Comparison of ENCODE assay signal across 23 cellular contexts in the genomic region with DNA sequence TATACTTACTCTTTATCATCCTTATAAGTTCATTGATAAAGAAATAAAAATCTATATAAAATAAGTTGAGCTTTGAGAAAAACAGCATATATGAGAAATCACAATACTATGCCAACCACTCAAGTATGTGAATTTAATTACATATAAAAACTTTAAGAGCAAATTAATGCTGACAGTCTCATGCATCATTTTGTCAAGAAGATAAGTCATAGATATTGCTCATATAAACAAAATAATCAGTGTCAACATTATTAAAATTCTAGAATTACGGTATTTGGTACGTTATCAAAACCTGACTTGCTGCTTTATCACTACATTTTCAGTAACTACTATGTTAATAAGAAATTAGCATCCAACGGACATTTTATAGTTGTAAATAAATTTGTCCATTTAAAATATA.
DNase-seq lines count a peak whose midpoint lies in the region; ATAC-seq, FAIRE-seq and TF ChIP-seq lines count a peak whose summit lies in the region.
"Had no signal": no experiment of that assay in that cellular context is flagged by ENCODE, and none has a peak within 500 bp of the region (broad histone marks: within the 10 kb centered on the region; RNA-seq: fewer than 3 reads in every experiment).

No MANE protein-coding gene starts in this region.

- no peak for TF ChIP-seq CTCF in fibroblast of villous mesenchyme (IDR thresholded peaks at IDR 0.05; ENCODE audit: insufficient read depth, low read depth, low read length)
- no peak for TF ChIP-seq CTCF in pancreas (IDR thresholded peaks at IDR 0.05)

- DNase-seq in HEK293T (ENCODE audit: extremely low spot score): no peak
- peak; percentile 23 for DNase-seq in fibroblast of villous mesenchyme (ENCODE audit: low read depth)
- DNase-seq in pancreas: no peak
- DNase-seq in effector memory CD8-positive, alpha-beta T cell: no peak
- no peak for DNase-seq in activated naive CD8-positive, alpha-beta T cell treated with anti-CD3 and anti-CD28 coated beads for 36 hours
- DNase-seq: Caco-2; CD4-positive, CD25-positive, alpha-beta regulatory T cell; CD8-positive, alpha-beta T cell; DMS153; DND-41; GDM1; H9; HFFc6 had no signal

- H3K4me3 Mint-ChIP-seq in effector memory CD8-positive, alpha-beta T cell: no peak overlapping the region
- no peak overlapping the region for H3K4me3 Mint-ChIP-seq in activated naive CD8-positive, alpha-beta T cell treated with anti-CD3 and anti-CD28 coated beads for 36 hours
- H3K4me3 Mint-ChIP-seq: B cell; CD4-positive, CD25-positive, alpha-beta regulatory T cell; CD8-positive, alpha-beta T cell; GM23338; H9; HFFc6 had no signal

- H3K4me3 ChIP-seq in fibroblast of villous mesenchyme (ENCODE audit: low read depth, low read length) (no peak overlapping the region), pancreas (no peak overlapping the region)
- H3K4me3 ChIP-seq: BLaER1, GM12878, GM23338 had no signal

- peaks cover 19 to 35% of the 10 kb centered on the region in 2 donors for H3K27me3 Mint-ChIP-seq in effector memory CD8-positive, alpha-beta T cell
- H3K27me3 Mint-ChIP-seq in activated naive CD8-positive, alpha-beta T cell treated with anti-CD3 and anti-CD28 coated beads for 36 hours: peaks cover 20% of the 10 kb centered on the region

- H3K27me3 ChIP-seq in pancreas: peaks cover 0 to 3% (median 0%) of the 10 kb centered on the region in 4 donors
- H3K27me3 ChIP-seq: BLaER1 had no signal

- intact Hi-C loops in pancreas (cut with DNase I): no loop called here

- no peaks in the 10 kb centered on the region for H3K9me3 Mint-ChIP-seq in effector memory CD8-positive, alpha-beta T cell
- H3K9me3 Mint-ChIP-seq in activated naive CD8-positive, alpha-beta T cell treated with anti-CD3 and anti-CD28 coated beads for 36 hours: no peaks in the 10 kb centered on the region
- H3K9me3 Mint-ChIP-seq: CD8-positive, alpha-beta T cell; GM23338; H9; HFFc6 had no signal

- H3K36me3 Mint-ChIP-seq in effector memory CD8-positive, alpha-beta T cell (ENCODE audit: insufficient read depth): no peaks in the 10 kb centered on the region
- no peaks in the 10 kb centered on the region for H3K36me3 Mint-ChIP-seq in activated naive CD8-positive, alpha-beta T cell treated with anti-CD3 and anti-CD28 coated beads for 36 hours
- H3K36me3 Mint-ChIP-seq: CD4-positive, CD25-positive, alpha-beta regulatory T cell; CD8-positive, alpha-beta T cell had no signal

- no peaks in the 10 kb centered on the region for H3K36me3 ChIP-seq in pancreas
- H3K36me3 ChIP-seq: BLaER1 had no signal

- H3K9me3 ChIP-seq in pancreas: no peaks in the 10 kb centered on the region
- H3K9me3 ChIP-seq: BLaER1, Caco-2 had no signal

- CTCF ChIA-PET in HEK293T (lab: Yijun Ruan, JAX): no interaction called here

- no peak overlapping the region for H3K27ac ChIP-seq in pancreas
- H3K27ac ChIP-seq: BLaER1, C4-2B had no signal

- ATAC-seq in SK-N-SH treated with all-trans-retinoic acid at 6 μM for 48 hours (no peak), pancreas (no peak), HG03045 (IDR thresholded peaks at IDR 0.05; ENCODE audit: unreplicated experiment) (no peak), HG02763 (IDR thresholded peaks at IDR 0.05; ENCODE audit: unreplicated experiment) (no peak)
- no peak for ATAC-seq in effector memory CD8-positive, alpha-beta T cell (replicated peaks)
- ATAC-seq: CD8-positive, alpha-beta T cell; GM12878; GM23338; HCT116 had no signal

- POLR2A ChIA-PET in HEK293T (lab: Yijun Ruan, JAX): no interaction called here

- H3K4me1 ChIP-seq in pancreas: no peaks in the 10 kb centered on the region
- H3K4me1 ChIP-seq: BLaER1, Caco-2 had no signal

- no peaks in the 10 kb centered on the region for H3K4me1 Mint-ChIP-seq in effector memory CD8-positive, alpha-beta T cell (ENCODE audit: low read depth in 2 of 2)
- H3K4me1 Mint-ChIP-seq in activated naive CD8-positive, alpha-beta T cell treated with anti-CD3 and anti-CD28 coated beads for 36 hours: no peaks in the 10 kb centered on the region
- H3K4me1 Mint-ChIP-seq: B cell; CD4-positive, CD25-positive, alpha-beta regulatory T cell had no signal

- H3K27ac Mint-ChIP-seq in effector memory CD8-positive, alpha-beta T cell: no peak overlapping the region
- no peak overlapping the region for H3K27ac Mint-ChIP-seq in activated naive CD8-positive, alpha-beta T cell treated with anti-CD3 and anti-CD28 coated beads for 36 hours
- H3K27ac Mint-ChIP-seq: B cell; CD4-positive, CD25-positive, alpha-beta regulatory T cell; CD8-positive, alpha-beta T cell; GM23338; H9; HFFc6 had no signal

- FAIRE-seq in pancreas (lab: Jason Lieb, UNC): peak; percentile 9
- FAIRE-seq: GM12878, GM19239 had no signal

- WGBS in pancreas, 2 donors: 42 to 54% methylated on average over 3 of the region's 3 CpGs

TF ChIP-seq in HEK293T, 16 proteins besides CTCF, POLR2A, EP300 and RAD21:
- TF ChIP-seq CTBP1 (IDR thresholded peaks at IDR 0.05; ENCODE audit: borderline replicate concordance) (peak; percentile 51; the same call in 1 of the 2 replicates), TARDBP (IDR thresholded peaks at IDR 0.05) (no peak), SP1 (IDR thresholded peaks at IDR 0.05) (no peak)
- TF ChIP-seq, protein P1, sequence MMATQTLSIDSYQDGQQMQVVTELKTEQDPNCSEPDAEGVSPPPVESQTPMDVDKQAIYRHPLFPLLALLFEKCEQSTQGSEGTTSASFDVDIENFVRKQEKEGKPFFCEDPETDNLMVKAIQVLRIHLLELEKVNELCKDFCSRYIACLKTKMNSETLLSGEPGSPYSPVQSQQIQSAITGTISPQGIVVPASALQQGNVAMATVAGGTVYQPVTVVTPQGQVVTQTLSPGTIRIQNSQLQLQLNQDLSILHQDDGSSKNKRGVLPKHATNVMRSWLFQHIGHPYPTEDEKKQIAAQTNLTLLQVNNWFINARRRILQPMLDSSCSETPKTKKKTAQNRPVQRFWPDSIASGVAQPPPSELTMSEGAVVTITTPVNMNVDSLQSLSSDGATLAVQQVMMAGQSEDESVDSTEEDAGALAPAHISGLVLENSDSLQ (IDR thresholded peaks at IDR 0.05): peak; percentile 37
TF ChIP-seq in HEK293T: peak in this region for 2.

TF ChIP-seq in SK-N-SH treated with all-trans-retinoic acid at 6 μM for 48 hours, 23 proteins besides CTCF, POLR2A, EP300 and RAD21:
- peak; percentile 94 for TF ChIP-seq ISL1 (CRISPR knock-in tag; IDR thresholded peaks at IDR 0.05)
- TF ChIP-seq, protein P2, sequence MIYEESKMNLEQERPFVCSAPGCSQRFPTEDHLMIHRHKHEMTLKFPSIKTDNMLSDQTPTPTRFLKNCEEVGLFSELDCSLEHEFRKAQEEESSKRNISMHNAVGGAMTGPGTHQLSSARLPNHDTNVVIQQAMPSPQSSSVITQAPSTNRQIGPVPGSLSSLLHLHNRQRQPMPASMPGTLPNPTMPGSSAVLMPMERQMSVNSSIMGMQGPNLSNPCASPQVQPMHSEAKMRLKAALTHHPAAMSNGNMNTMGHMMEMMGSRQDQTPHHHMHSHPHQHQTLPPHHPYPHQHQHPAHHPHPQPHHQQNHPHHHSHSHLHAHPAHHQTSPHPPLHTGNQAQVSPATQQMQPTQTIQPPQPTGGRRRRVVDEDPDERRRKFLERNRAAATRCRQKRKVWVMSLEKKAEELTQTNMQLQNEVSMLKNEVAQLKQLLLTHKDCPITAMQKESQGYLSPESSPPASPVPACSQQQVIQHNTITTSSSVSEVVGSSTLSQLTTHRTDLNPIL (CRISPR knock-in tag; IDR thresholded peaks at IDR 0.05; ENCODE audit: low read depth): no peak
- no peak for TF ChIP-seq RARB (CRISPR knock-in tag; IDR thresholded peaks at IDR 0.05)
- TF ChIP-seq TOX (CRISPR knock-in tag; IDR thresholded peaks at IDR 0.05; ENCODE audit: borderline replicate concordance): peak; percentile 29; the same call in 1 of the 2 replicates
- 0 out of 2 replicates have a peak, but pooled peaks have one; percentile 28 for TF ChIP-seq ZC3H10 (CRISPR knock-in tag; IDR thresholded peaks at IDR 0.05)
